Comparison of ENCODE assay signal across 13 cellular contexts in genomic region chr5:2754621-2755370, GRCh38. TPM values are rescaled to one million over a fixed set of nuclear protein-coding genes. Genes with fewer than 3 reads are reported as not detected.
DNase-seq lines count a peak whose midpoint lies in the region; ATAC-seq and TF ChIP-seq lines count a peak whose summit lies in the region.
"Had no signal": no experiment of that assay in that cellular context is flagged by ENCODE, and none has a peak within 500 bp of the region (broad histone marks: within the 10 kb centered on the region; RNA-seq: fewer than 3 reads in every experiment).

No MANE protein-coding gene starts in this region.

- H3K27me3 Mint-ChIP-seq in immature natural killer cell (ENCODE audit: low read depth in 3 of 3), result peaks cover 23 to 32% (median 26%) of the 10 kb centered on the region in 3 donors

- H3K9me3 Mint-ChIP-seq in immature natural killer cell, result peaks cover 2 to 8% (median 4%) of the 10 kb centered on the region in 6 donors

- peaks cover 7% of the 10 kb centered on the region for H3K4me1 ChIP-seq in iPS DF 6.9 (ENCODE audit: control insufficient read depth, insufficient read depth, low read length)

- H3K9me3 ChIP-seq in WERI-Rb-1 (ENCODE audit: severe bottlenecking) (peaks cover 5% of the 10 kb centered on the region), iPS DF 6.9 (ENCODE audit: control insufficient read depth, insufficient read depth, low read length) (no peaks in the 10 kb centered on the region)
- H3K9me3 ChIP-seq: pancreas had no signal

- ATAC-seq in HG02588 (IDR thresholded peaks at IDR 0.05; ENCODE audit: unreplicated experiment) (no peak), GM18867 (IDR thresholded peaks at IDR 0.05; ENCODE audit: unreplicated experiment) (no peak)

- H3K27ac ChIP-seq in WERI-Rb-1, result no peak overlapping the region
- H3K27ac ChIP-seq in iPS DF 6.9 (ENCODE audit: low read length), result no peak overlapping the region
- H3K27ac ChIP-seq: pancreas had no signal

- intact Hi-C loops in posterior vena cava (cut with DNase I), result no loop called here

- peaks cover 69% of the 10 kb centered on the region for H3K27me3 ChIP-seq in WERI-Rb-1 (ENCODE audit: insufficient read depth, low read depth, severe bottlenecking)
- peaks cover 27% of the 10 kb centered on the region for H3K27me3 ChIP-seq in iPS DF 6.9 (ENCODE audit: control insufficient read depth, insufficient read depth, low read length)

- peak overlapping the region; percentile 49 for H3K4me3 ChIP-seq in WERI-Rb-1 (ENCODE audit: low read depth, low read length)
- peak overlapping the region; percentile 27; the same call in 1 of the 2 replicates for H3K4me3 ChIP-seq in iPS DF 6.9 (ENCODE audit: low read length)

- no peaks in the 10 kb centered on the region for H3K36me3 ChIP-seq in WERI-Rb-1
- no peaks in the 10 kb centered on the region for H3K36me3 ChIP-seq in iPS DF 6.9 (ENCODE audit: control insufficient read depth, insufficient read depth, low read length)
- H3K36me3 ChIP-seq: pancreas had no signal

- peaks cover 0 to 4% (median 0%) of the 10 kb centered on the region in 3 donors for H3K36me3 Mint-ChIP-seq in immature natural killer cell
- H3K36me3 Mint-ChIP-seq: CD8-positive, alpha-beta memory T cell had no signal

- H3K4me3 Mint-ChIP-seq in immature natural killer cell, result no peak overlapping the region
- H3K4me3 Mint-ChIP-seq: CD8-positive, alpha-beta memory T cell had no signal

- H3K27ac Mint-ChIP-seq in immature natural killer cell, result no peak overlapping the region
- H3K27ac Mint-ChIP-seq: CD8-positive, alpha-beta memory T cell had no signal

- DNase-seq in ELF-1 (ENCODE audit: low read depth, low spot score) (peak; percentile 68), WERI-Rb-1 (peak; percentile 62), iPS DF 6.9 (ENCODE audit: low read depth, low spot score) (no peak), posterior vena cava (ENCODE audit: low spot score) (peak; percentile 70), immature natural killer cell (no peak)
- no peak for DNase-seq in NK-92 treated with Interleukin-12 subunit alpha and Interleukin-12 subunit beta, amount 100 ng/mL, for 24 hours (lab: John Stamatoyannopoulos, UW)
- DNase-seq: activated CD4-positive, CD25-positive, alpha-beta regulatory T cell treated with anti-CD3 and anti-CD28 coated beads, Interleukin-2, amount 50 U/mL, for 72 hours; CD8-positive, alpha-beta memory T cell; stimulated activated CD4-positive, alpha-beta T cell treated with anti-CD3 and anti-CD28 coated beads, Interleukin-1b, Interleukin-23, amount 100 ng/mL, for 48 hours; stimulated activated naive CD4-positive, alpha-beta T cell had no signal

- peak; percentile 81 for TF ChIP-seq CTCF in WERI-Rb-1 (IDR thresholded peaks at IDR 0.05; ENCODE audit: low read depth, low read length)

- H3K4me1 Mint-ChIP-seq in immature natural killer cell, result no peaks in the 10 kb centered on the region

- WGBS in iPS DF 6.9 (ENCODE audit: insufficient coverage, insufficient read length), result no CpG with 5 or more reads among the region's 72 CpGs

RNA-seq across cellular contexts. Expression of gene IRX2, which starts 3.3 kb away (rescaled TPM):
- under 1 TPM; 0.19 to 0.38 TPM for total RNA-seq in posterior vena cava
- polyA plus RNA-seq in immature natural killer cell, result not detected
- total RNA-seq: CD8-positive, alpha-beta memory T cell had no signal
- polyA plus RNA-seq: CD8-positive, alpha-beta memory T cell had no signal

Comparison
In these comparisons a context has a peak if more than half of its experiments do, and no peak if none do; other contexts are left out.
1. DNase-seq: peak in ELF-1 (single experiment), WERI-Rb-1 (single experiment) and posterior vena cava (single experiment); none in iPS DF 6.9 (single experiment), immature natural killer cell (0 of 3) and NK-92 treated with Interleukin-12 subunit alpha and Interleukin-12 subunit beta, amount 100 ng/mL, for 24 hours (single experiment).